8 cellular contexts compared by ENCODE assay signal in the genomic region with DNA sequence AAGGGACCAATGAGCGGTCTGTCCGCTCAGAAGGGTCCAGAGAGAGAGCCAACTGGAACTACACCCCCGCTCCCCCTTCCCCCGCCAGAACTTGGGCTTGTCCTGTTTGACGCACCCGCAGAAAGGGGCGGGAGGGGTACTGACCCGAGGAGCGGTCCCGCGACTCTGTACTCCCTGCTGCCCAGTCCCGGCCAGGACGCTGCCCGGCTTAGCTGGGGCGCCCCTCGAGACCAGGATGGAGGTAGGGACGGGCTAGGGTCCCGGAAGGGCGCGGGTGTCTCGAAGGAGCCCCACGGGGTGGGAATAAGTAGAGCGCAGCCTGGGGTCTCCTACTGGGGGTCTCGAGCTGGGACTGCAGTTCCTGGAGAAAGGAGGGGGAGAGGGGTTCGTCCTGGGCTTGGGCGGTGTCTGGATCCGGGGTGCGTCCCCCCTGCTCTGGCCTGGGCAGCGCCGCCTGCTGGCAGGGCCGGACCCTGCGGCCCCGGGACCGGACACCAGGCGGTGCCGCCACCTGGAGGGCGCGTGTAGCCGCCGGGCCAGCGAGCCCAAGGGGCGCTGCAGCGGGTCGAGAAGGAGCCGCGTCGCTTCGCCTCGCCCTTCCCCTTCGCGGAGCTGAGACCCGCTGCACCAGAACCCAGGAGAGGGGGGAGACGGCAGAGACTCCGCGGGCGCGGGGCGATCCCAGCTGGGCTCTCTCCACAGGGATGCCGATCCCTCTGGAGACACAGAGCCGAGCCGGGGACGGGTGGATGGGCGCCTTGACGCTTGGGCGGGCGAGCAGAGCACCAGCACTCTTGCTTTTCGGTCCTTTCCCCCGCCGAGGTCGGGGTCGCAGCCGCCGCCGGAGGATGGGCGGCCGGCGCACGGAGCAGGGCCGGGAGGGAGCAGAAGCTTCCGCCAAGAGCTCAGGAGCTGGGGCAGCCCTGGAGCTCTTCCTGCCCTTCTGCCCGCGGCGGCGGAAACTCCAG. TPM values are rescaled to one million over a fixed set of nuclear protein-coding genes. Genes with fewer than 3 reads are reported as not detected.
DNase-seq lines count a peak whose midpoint lies in the region; ATAC-seq, FAIRE-seq and TF ChIP-seq lines count a peak whose summit lies in the region.

No MANE protein-coding gene starts in this region.

- no peaks in the 10 kb centered on the region for H3K9me3 Mint-ChIP-seq in CD4-positive, alpha-beta memory T cell
- H3K9me3 Mint-ChIP-seq in activated T-cell treated with anti-CD3 and anti-CD28 coated beads, Interleukin-2, amount 50 U/mL, for 24 hours: no peaks in the 10 kb centered on the region
- H3K9me3 Mint-ChIP-seq in naive B cell: no peaks in the 10 kb centered on the region

- POLR2A ChIA-PET in CD4-positive, alpha-beta memory T cell (lab: Charles Lee; ENCODE audit: partially characterized antibody): interaction anchor here (0.5 to 4.0 kb wide), 8 partner anchors 9 to 452 kb away, joined by 3 to 33 read pairs (median 3); a partner anchor contains a TSS

- no peaks in the 10 kb centered on the region for H3K36me3 Mint-ChIP-seq in CD4-positive, alpha-beta memory T cell
- peaks cover 2% of the 10 kb centered on the region for H3K36me3 Mint-ChIP-seq in activated T-cell treated with anti-CD3 and anti-CD28 coated beads, Interleukin-2, amount 50 U/mL, for 24 hours (ENCODE audit: low read depth)
- no peaks in the 10 kb centered on the region for H3K36me3 Mint-ChIP-seq in naive B cell

- no peaks in the 10 kb centered on the region for H3K36me3 ChIP-seq in CD4-positive, alpha-beta memory T cell (ENCODE audit: insufficient read depth, low read length)
- H3K36me3 ChIP-seq in NT2/D1 (ENCODE audit: insufficient read depth, insufficient read length, low read length): no peaks in the 10 kb centered on the region
- no peaks in the 10 kb centered on the region for H3K36me3 ChIP-seq in esophagus squamous epithelium

- 0 to 2% methylated on average over 2 to 11 of the region's 84 CpGs for WGBS in esophagus squamous epithelium, 2 donors

- intact Hi-C loops in CD4-positive, alpha-beta memory T cell (cut with micrococcal nuclease): no loop called here
- intact Hi-C loops in esophagus squamous epithelium (cut with DNase I): no loop called here

- peak overlapping the region; percentile 66 to 91 (median 81) for H3K27ac Mint-ChIP-seq in CD4-positive, alpha-beta memory T cell
- H3K27ac Mint-ChIP-seq in activated T-cell treated with anti-CD3 and anti-CD28 coated beads, Interleukin-2, amount 50 U/mL, for 24 hours: peak overlapping the region; percentile 74
- H3K27ac Mint-ChIP-seq in naive B cell: peak overlapping the region in 2 of 6 donors; percentile 52 to 70

- DNase-seq in CD4-positive, alpha-beta memory T cell: peak; percentile 63 to 76 (median 66)
- DNase-seq in GM19239 (ENCODE audit: insufficient read length, low spot score) (peak; percentile 88), NT2/D1 (ENCODE audit: low read depth, low spot score) (peak; percentile 49), esophagus squamous epithelium (lab: John Stamatoyannopoulos, UW) (no peak), naive B cell (peak; percentile 79)
- peak; percentile 88 for DNase-seq in activated T-cell treated with anti-CD3 and anti-CD28 coated beads, Interleukin-2, amount 50 U/mL, for 24 hours
- DNase-seq in stimulated activated naive CD4-positive, alpha-beta T cell (lab: John Stamatoyannopoulos, UW): peak; percentile 17 to 62 (median 44)

- no peaks in the 10 kb centered on the region for H3K27me3 Mint-ChIP-seq in CD4-positive, alpha-beta memory T cell
- H3K27me3 Mint-ChIP-seq in activated T-cell treated with anti-CD3 and anti-CD28 coated beads, Interleukin-2, amount 50 U/mL, for 24 hours: peaks cover 19% of the 10 kb centered on the region
- H3K27me3 Mint-ChIP-seq in naive B cell: peaks cover 0 to 31% (median 30%) of the 10 kb centered on the region in 3 donors

- peaks cover 37% of the 10 kb centered on the region for H3K4me1 ChIP-seq in CD4-positive, alpha-beta memory T cell (ENCODE audit: insufficient read depth, low read length)
- H3K4me1 ChIP-seq in NT2/D1 (ENCODE audit: insufficient read depth, insufficient read length): peaks cover 32% of the 10 kb centered on the region
- H3K4me1 ChIP-seq in esophagus squamous epithelium: peaks cover 29 to 82% (median 32%) of the 10 kb centered on the region in 3 donors

- H3K27ac ChIP-seq in CD4-positive, alpha-beta memory T cell (ENCODE audit: low read depth, low read length): peak overlapping the region; percentile 55
- H3K27ac ChIP-seq in esophagus squamous epithelium: peak overlapping the region; percentile 91 to 95 (median 93)

- peak overlapping the region; percentile 86 to 94 (median 92) for H3K4me3 Mint-ChIP-seq in CD4-positive, alpha-beta memory T cell
- H3K4me3 Mint-ChIP-seq in activated T-cell treated with anti-CD3 and anti-CD28 coated beads, Interleukin-2, amount 50 U/mL, for 24 hours: peak overlapping the region; percentile 84
- H3K4me3 Mint-ChIP-seq in naive B cell: peak overlapping the region; percentile 50 to 94 (median 91)

- peak overlapping the region; percentile 87 to 94 for H3K4me3 ChIP-seq in CD4-positive, alpha-beta memory T cell (ENCODE audit: low read length in 2 of 2)
- H3K4me3 ChIP-seq in NT2/D1 (ENCODE audit: insufficient read length, low read depth) (peak overlapping the region; percentile 72), esophagus squamous epithelium (peak overlapping the region; percentile 86 to 95 (median 90))

- CTCF ChIA-PET in CD4-positive, alpha-beta memory T cell (lab: Charles Lee; ENCODE audit: partially characterized antibody): interaction anchor here (0.6 to 6.4 kb wide), 27 partner anchors 9 to 215 kb away, joined by 3 to 53 read pairs (median 4); a partner anchor contains a TSS

- FAIRE-seq in GM19239 (lab: Jason Lieb, UNC): peak; percentile 94

- H3K9me3 ChIP-seq in CD4-positive, alpha-beta memory T cell (ENCODE audit: control insufficient read depth in 1 of 2, low read length in 2 of 2): no peaks in the 10 kb centered on the region
- H3K9me3 ChIP-seq in NT2/D1 (ENCODE audit: insufficient read depth, low read length) (no peaks in the 10 kb centered on the region), esophagus squamous epithelium (no peaks in the 10 kb centered on the region)

- peak overlapping the region; percentile 90 for H3K9ac ChIP-seq in NT2/D1 (ENCODE audit: insufficient read length, low read depth)

- peak in 2 of 4 donors; percentile 17 to 53 for TF ChIP-seq POLR2A in esophagus squamous epithelium (IDR thresholded peaks at IDR 0.05)

- TF ChIP-seq CTCF in esophagus squamous epithelium (IDR thresholded peaks at IDR 0.05): peak; percentile 97 to 99 (median 99)

- ATAC-seq in HG03439 (IDR thresholded peaks at IDR 0.05; ENCODE audit: unreplicated experiment): peak; percentile 74
- peak; percentile 76 for ATAC-seq in naive B cell (ENCODE audit: low read depth in 2 of 2)

- H3K27me3 ChIP-seq in CD4-positive, alpha-beta memory T cell (ENCODE audit: insufficient read depth, low read length): no peaks in the 10 kb centered on the region
- peaks cover 23% of the 10 kb centered on the region for H3K27me3 ChIP-seq in NT2/D1 (ENCODE audit: insufficient read depth, insufficient read length)
- H3K27me3 ChIP-seq in esophagus squamous epithelium: no peaks in the 10 kb centered on the region

- H3K4me1 Mint-ChIP-seq in CD4-positive, alpha-beta memory T cell: peaks cover 20 to 59% (median 31%) of the 10 kb centered on the region in 4 donors
- H3K4me1 Mint-ChIP-seq in activated T-cell treated with anti-CD3 and anti-CD28 coated beads, Interleukin-2, amount 50 U/mL, for 24 hours (ENCODE audit: low read depth): peaks cover 36% of the 10 kb centered on the region
- peaks cover 39 to 50% (median 41%) of the 10 kb centered on the region in 3 donors for H3K4me1 Mint-ChIP-seq in naive B cell

RNA-seq across cellular contexts. Expression of a gene that starts 3.7 kb away (rescaled TPM):
- 10 to 100 TPM; 17.2 to 17.9 TPM for total RNA-seq in CD4-positive, alpha-beta memory T cell
- 1 to 10 TPM; 1.5 to 4.0 TPM for polyA plus RNA-seq in CD4-positive, alpha-beta memory T cell
- 10 to 100 TPM; 13.4 to 19.5 (median 14.0) TPM for total RNA-seq in esophagus squamous epithelium
- polyA plus RNA-seq in naive B cell (ENCODE audit: low read depth in 6 of 6): 1 to 10 TPM in 1 of 6 donors, under 1 TPM in 2, not detected in 3; 0.17 to 1.0 (median 0.23) TPM

RNA-seq across cellular contexts. Expression of a gene that starts 25.7 kb away (rescaled TPM):
- total RNA-seq in CD4-positive, alpha-beta memory T cell: not detected
- polyA plus RNA-seq in CD4-positive, alpha-beta memory T cell: not detected
- 10 to 100 TPM; 11.5 to 14.7 (median 13.9) TPM for total RNA-seq in esophagus squamous epithelium
- not detected for polyA plus RNA-seq in naive B cell (ENCODE audit: low read depth in 6 of 6)

RNA-seq across cellular contexts. Expression of a gene that starts 37.4 kb away (rescaled TPM):
- 100 to 1,000 TPM; 154 to 158 TPM for total RNA-seq in CD4-positive, alpha-beta memory T cell
- 10 to 100 TPM; 14.3 to 57.2 TPM for polyA plus RNA-seq in CD4-positive, alpha-beta memory T cell
- total RNA-seq in esophagus squamous epithelium: 10 to 100 TPM; 46.0 to 71.5 (median 56.7) TPM
- 10 to 100 TPM in 5 of 6 donors, 1 to 10 TPM in 1; 9.1 to 51.3 (median 29.9) TPM for polyA plus RNA-seq in naive B cell (ENCODE audit: low read depth in 6 of 6)

RNA-seq across cellular contexts. Expression of a gene that starts 51.1 kb away (rescaled TPM):
- 1 to 10 TPM in 1 of 2 experiments, under 1 TPM in 1; 0.89 to 1.4 TPM for total RNA-seq in CD4-positive, alpha-beta memory T cell
- 1 to 10 TPM in 1 of 2 donors, under 1 TPM in 1; 0.85 to 2.6 TPM for polyA plus RNA-seq in CD4-positive, alpha-beta memory T cell
- 1 to 10 TPM in 2 of 4 donors, under 1 TPM in 2; 0.57 to 6.1 (median 0.95) TPM for total RNA-seq in esophagus squamous epithelium
- polyA plus RNA-seq in naive B cell (ENCODE audit: low read depth in 6 of 6): 1 to 10 TPM; 2.0 to 3.8 (median 3.0) TPM

Comparison
In these comparisons a context has a peak if more than half of its experiments do, and no peak if none do; other contexts are left out.
1. RNA of a gene that starts 25.7 kb away (total RNA-seq): 11.5 to 14.7 TPM in esophagus squamous epithelium; not detected in CD4-positive, alpha-beta memory T cell; every median in the first group is over 10 times any median in the second.
2. Peak in every context shown above with its lines, with median percentiles within 50 percentile points of each other: H3K4me3 ChIP-seq and H3K4me3 Mint-ChIP-seq.